Comparison of ENCODE assay signal across 9 cellular contexts in genomic region chr13:48750588-48751383, GRCh38.
A peak's percentile ranks its signal among the peaks of the same experiment; 100 is the strongest.
DNase-seq lines count a peak whose midpoint lies in the region; ATAC-seq and TF ChIP-seq lines count a peak whose summit lies in the region.
"Had no signal": no experiment of that assay in that cellular context is flagged by ENCODE, and none has a peak within 500 bp of the region (broad histone marks: within the 10 kb centered on the region; RNA-seq: fewer than 3 reads in every experiment).

No MANE protein-coding gene starts in this region.

- H3F3A ChIP-seq in PC-3 (ENCODE audit: low read length, unreplicated experiment): no peaks in the 10 kb centered on the region

- no peak overlapping the region for H2AFZ ChIP-seq in PC-3 (ENCODE audit: low read length)

- H3K9me3 ChIP-seq in PC-3 (ENCODE audit: low read length): no peaks in the 10 kb centered on the region
- H3K9me3 ChIP-seq in esophagus squamous epithelium: peaks cover 0 to 7% (median 6%) of the 10 kb centered on the region in 3 donors
- H3K9me3 ChIP-seq in testis: no peaks in the 10 kb centered on the region

- no peaks in the 10 kb centered on the region for H3K36me3 ChIP-seq in PC-3 (ENCODE audit: low read depth, low read length)
- no peaks in the 10 kb centered on the region for H3K36me3 ChIP-seq in esophagus squamous epithelium
- no peaks in the 10 kb centered on the region for H3K36me3 ChIP-seq in testis (ENCODE audit: low read depth, missing control alignments)

- CTCF ChIA-PET in PC-3 (lab: Charles Lee): interaction anchor here (0.6 kb wide), 1 partner anchor 13 kb away, joined by 3 read pairs; no protein-coding TSS in a partner anchor

- H3K79me2 ChIP-seq in PC-3 (ENCODE audit: low read length): no peaks in the 10 kb centered on the region

- BruUV-seq in PC-3 (replicated peaks; lab: Mats Ljungman, UMichigan): no TSS peak

- no peak for DNase-seq in PC-3
- DNase-seq in esophagus squamous epithelium (lab: John Stamatoyannopoulos, UW): no peak
- DNase-seq in medulla oblongata (ENCODE audit: extremely low spot score): peak; percentile 19
- DNase-seq in testis: peak; percentile 71
- no peak for DNase-seq in dermis blood vessel endothelial cell
- no peak for DNase-seq in NCI-H1930 (lab: John Stamatoyannopoulos, UW)
- no peak for DNase-seq in cerebellar cortex (ENCODE audit: low spot score)
- DNase-seq: activated CD4-positive, alpha-beta memory T cell treated with anti-CD3 and anti-CD28 coated beads, Interleukin-2, amount 10 ng/mL, durations not matched to agents 7 days and 5 days had no signal

- peak overlapping the region; percentile 75 for H3K4me2 ChIP-seq in PC-3 (ENCODE audit: low read length)

- TF ChIP-seq CTCF in PC-3 (conservative IDR thresholded peaks at IDR 0.05; ENCODE audit: low read depth, low read length) (no peak), esophagus squamous epithelium (IDR thresholded peaks at IDR 0.05) (no peak), testis (IDR thresholded peaks at IDR 0.05) (no peak)

- POLR2A ChIA-PET in PC-3 (lab: Charles Lee; ENCODE audit: unreplicated experiment): no interaction called here

- H4K20me1 ChIP-seq in PC-3 (ENCODE audit: low read length): no peaks in the 10 kb centered on the region

- ATAC-seq in PC-3: no peak
- ATAC-seq in activated CD4-positive, CD25-positive, alpha-beta regulatory T cell treated with anti-CD3 and anti-CD28 coated beads, Interleukin-2, amount 50 U/mL, for 24 hours: no peak

- 71 to 84% methylated on average over 9 of the region's 9 CpGs for WGBS in esophagus squamous epithelium, 2 donors
- 43 to 54% methylated on average over 9 of the region's 9 CpGs for whole genome bisulfite sequencing in testis, 2 donors

- H3K4me1 ChIP-seq in PC-3 (ENCODE audit: insufficient read depth, low read length) (peaks cover 24% of the 10 kb centered on the region), esophagus squamous epithelium (peaks cover 9 to 27% (median 19%) of the 10 kb centered on the region in 3 donors), testis (peaks cover 12% of the 10 kb centered on the region)

- no peaks in the 10 kb centered on the region for H3K9me2 ChIP-seq in PC-3 (replicated peaks; ENCODE audit: low read length)

- intact Hi-C loops in PC-3 (cut with micrococcal nuclease) (no loop called here), esophagus squamous epithelium (cut with DNase I) (no loop called here), testis (cut with DNase I; ENCODE audit: low total_unique reads) (no loop called here)

- H3K27me3 ChIP-seq in PC-3 (ENCODE audit: low read length) (no peaks in the 10 kb centered on the region), esophagus squamous epithelium (peaks cover 0 to 51% (median 0%) of the 10 kb centered on the region in 4 donors), testis (no peaks in the 10 kb centered on the region)

- no peak for TF ChIP-seq POLR2A in esophagus squamous epithelium (IDR thresholded peaks at IDR 0.05)
- no peak for TF ChIP-seq POLR2A in testis (IDR thresholded peaks at IDR 0.05)

- no peak overlapping the region for H3K4me3 ChIP-seq in PC-3 (ENCODE audit: low read length)
- no peak overlapping the region for H3K4me3 ChIP-seq in esophagus squamous epithelium
- no peak overlapping the region for H3K4me3 ChIP-seq in testis

- H3K27ac ChIP-seq in PC-3 (ENCODE audit: low read length) (peak overlapping the region; percentile 96), esophagus squamous epithelium (peak overlapping the region; percentile 36 to 81 (median 54)), testis (peak overlapping the region; percentile 36 to 69)

- H3K9ac ChIP-seq in PC-3 (ENCODE audit: low read length): peak overlapping the region; percentile 80

Comparison
In these comparisons a context has a peak if more than half of its experiments do, and no peak if none do; other contexts are left out.
1. DNase-seq: peak in medulla oblongata (single experiment) and testis (single experiment); none in PC-3 (single experiment), esophagus squamous epithelium (single experiment), dermis blood vessel endothelial cell (single experiment), NCI-H1930 (0 of 2) and cerebellar cortex (single experiment).
2. Peak in every context shown above with its lines, with median percentiles within 50 percentile points of each other: H3K27ac ChIP-seq.